8 cellular contexts compared by ENCODE assay signal in the genomic region with DNA sequence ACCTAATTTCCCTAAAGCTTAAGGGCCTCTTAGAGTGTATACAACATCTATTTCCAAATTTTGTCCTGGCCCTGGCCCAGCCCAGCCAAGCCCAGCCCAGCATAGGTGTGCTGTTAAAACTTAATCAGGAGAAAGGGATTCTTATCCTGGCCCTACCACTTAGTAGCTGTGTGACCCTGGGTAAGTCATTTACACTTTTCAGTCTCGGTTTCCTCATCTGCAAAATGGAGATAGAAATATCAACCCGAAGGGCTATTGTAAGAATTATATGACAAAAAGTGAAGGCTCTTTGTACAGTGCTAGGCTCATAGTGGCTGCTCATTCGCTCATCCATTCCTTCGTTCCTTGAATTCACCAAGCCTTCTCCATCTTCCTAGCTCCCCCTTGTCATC. TPM values are rescaled to one million over a fixed set of nuclear protein-coding genes. Genes with fewer than 3 reads are reported as not detected.
DNase-seq lines count a peak whose midpoint lies in the region; ATAC-seq and TF ChIP-seq lines count a peak whose summit lies in the region.

No MANE protein-coding gene starts in this region.

- no peaks in the 10 kb centered on the region for H3K9me3 ChIP-seq in CD4-positive, alpha-beta memory T cell (ENCODE audit: control insufficient read depth in 1 of 2, low read length in 2 of 2)
- H3K9me3 ChIP-seq in endodermal cell (ENCODE audit: control insufficient read depth, low read length) (no peaks in the 10 kb centered on the region), neural progenitor cell (ENCODE audit: low read depth) (no peaks in the 10 kb centered on the region)

- H3K36me3 ChIP-seq in CD4-positive, alpha-beta memory T cell (ENCODE audit: insufficient read depth, low read length) = peaks cover 16% of the 10 kb centered on the region
- peaks cover 45% of the 10 kb centered on the region for H3K36me3 ChIP-seq in endodermal cell (ENCODE audit: control insufficient read depth, insufficient read depth, low read length)
- peaks cover 8% of the 10 kb centered on the region for H3K36me3 ChIP-seq in neural progenitor cell

- H3K36me3 Mint-ChIP-seq in CD4-positive, alpha-beta memory T cell = peaks cover 0 to 37% of the 10 kb centered on the region in 2 donors
- H3K36me3 Mint-ChIP-seq in endodermal cell (ENCODE audit: low read depth) = peaks cover 16% of the 10 kb centered on the region
- H3K36me3 Mint-ChIP-seq in neural progenitor cell = peaks cover 2% of the 10 kb centered on the region

- peak overlapping the region; percentile 96 to 99 (median 98) for H3K27ac Mint-ChIP-seq in CD4-positive, alpha-beta memory T cell
- H3K27ac Mint-ChIP-seq in endodermal cell = peak overlapping the region; percentile 98
- H3K27ac Mint-ChIP-seq in neural progenitor cell = peak overlapping the region; percentile 78

- POLR2A ChIA-PET in CD4-positive, alpha-beta memory T cell (lab: Charles Lee; ENCODE audit: partially characterized antibody) = interaction anchor here (0.8 to 2.8 kb wide), 9 partner anchors 82 to 534 kb away, joined by 3 to 14 read pairs (median 7); a partner anchor contains a TSS

- H3K9me3 Mint-ChIP-seq in CD4-positive, alpha-beta memory T cell = no peaks in the 10 kb centered on the region
- H3K9me3 Mint-ChIP-seq in endodermal cell = no peaks in the 10 kb centered on the region
- H3K9me3 Mint-ChIP-seq in neural progenitor cell = no peaks in the 10 kb centered on the region

- no peaks in the 10 kb centered on the region for H3K27me3 Mint-ChIP-seq in CD4-positive, alpha-beta memory T cell
- no peaks in the 10 kb centered on the region for H3K27me3 Mint-ChIP-seq in endodermal cell (ENCODE audit: insufficient read depth)
- H3K27me3 Mint-ChIP-seq in neural progenitor cell (ENCODE audit: insufficient read depth, low read depth) = no peaks in the 10 kb centered on the region

- no peak for TF ChIP-seq CTCF in endodermal cell (conservative IDR thresholded peaks at IDR 0.05)
- TF ChIP-seq CTCF in neural progenitor cell (IDR thresholded peaks at IDR 0.05) = no peak

- CTCF ChIA-PET in CD4-positive, alpha-beta memory T cell (lab: Charles Lee; ENCODE audit: partially characterized antibody) = interaction anchor here (0.8 to 14.1 kb wide), 4 partner anchors 9 to 99 kb away, joined by 3 to 388 read pairs (median 7); a partner anchor contains a TSS

- peak overlapping the region; percentile 88 for H3K27ac ChIP-seq in CD4-positive, alpha-beta memory T cell (ENCODE audit: low read depth, low read length)
- H3K27ac ChIP-seq in endodermal cell (ENCODE audit: low read depth, low read length) = no peak overlapping the region
- H3K27ac ChIP-seq in neural progenitor cell = no peak overlapping the region

- intact Hi-C loops in CD4-positive, alpha-beta memory T cell (cut with micrococcal nuclease) = loop anchor here (2.0 to 10.0 kb wide), 7 partner anchors 145 to 1357 kb away; a partner anchor contains a TSS

- WGBS in endodermal cell (ENCODE audit: insufficient coverage in 1 of 2, insufficient read length in 1 of 2), 2 experiments = 19 to 24% methylated on average over 3 to 4 of the region's 4 CpGs

- peaks cover 20% of the 10 kb centered on the region for H3K4me1 ChIP-seq in CD4-positive, alpha-beta memory T cell (ENCODE audit: insufficient read depth, low read length)
- H3K4me1 ChIP-seq in endodermal cell (ENCODE audit: control insufficient read depth, insufficient read depth, low read length) = no peaks in the 10 kb centered on the region
- H3K4me1 ChIP-seq in neural progenitor cell = peaks cover 19% of the 10 kb centered on the region

- peak in 1 of 5 donors; percentile 1 for DNase-seq in CD4-positive, alpha-beta memory T cell
- DNase-seq in NOMO-1 treated with DMSO at 0.1 percent for 48 hours (lab: John Stamatoyannopoulos, UW; ENCODE audit: unreplicated experiment) (peak; percentile 23), endodermal cell (no peak), neural progenitor cell (ENCODE audit: low spot score) (no peak), HuH-7 (ENCODE audit: low spot score) (no peak), NCI-H345 (lab: John Stamatoyannopoulos, UW) (no peak)

- H3K4me1 Mint-ChIP-seq in CD4-positive, alpha-beta memory T cell = peaks cover 12 to 44% (median 28%) of the 10 kb centered on the region in 4 donors
- H3K4me1 Mint-ChIP-seq in endodermal cell (peaks cover 7% of the 10 kb centered on the region), neural progenitor cell (peaks cover 28% of the 10 kb centered on the region)

- no peak for ATAC-seq in HG03025 (IDR thresholded peaks at IDR 0.05; ENCODE audit: low FRiP score, unreplicated experiment)
- ATAC-seq in GM21515 (IDR thresholded peaks at IDR 0.05; ENCODE audit: unreplicated experiment) = no peak

- H2AFZ ChIP-seq in neural progenitor cell (replicated peaks) = peak overlapping the region; percentile 95

- H3K4me3 ChIP-seq in CD4-positive, alpha-beta memory T cell (ENCODE audit: low read length in 2 of 2) = peak overlapping the region; percentile 57 to 95
- peak overlapping the region; percentile 99 for H3K4me3 ChIP-seq in endodermal cell (ENCODE audit: low read length)
- peak overlapping the region; percentile 88 for H3K4me3 ChIP-seq in neural progenitor cell

- H3K27me3 ChIP-seq in CD4-positive, alpha-beta memory T cell (ENCODE audit: insufficient read depth, low read length) = no peaks in the 10 kb centered on the region
- H3K27me3 ChIP-seq in endodermal cell (ENCODE audit: control insufficient read depth, insufficient read depth, low read length, poor library complexity, severe bottlenecking) (no peaks in the 10 kb centered on the region), neural progenitor cell (no peaks in the 10 kb centered on the region)

- H3K79me2 ChIP-seq in neural progenitor cell (ENCODE audit: low read depth) = peaks cover 61% of the 10 kb centered on the region

- peaks cover 16% of the 10 kb centered on the region for H3F3A ChIP-seq in neural progenitor cell (ENCODE audit: low read depth)

- H3K9ac ChIP-seq in endodermal cell (ENCODE audit: extremely low read depth, low read length, poor library complexity, severe bottlenecking) (peak overlapping the region; percentile 48), neural progenitor cell (peak overlapping the region; percentile 73)

- peak overlapping the region; percentile 85 for H3K4me2 ChIP-seq in neural progenitor cell

- no peaks in the 10 kb centered on the region for H4K20me1 ChIP-seq in neural progenitor cell (ENCODE audit: low read depth)

- H3K4me3 Mint-ChIP-seq in CD4-positive, alpha-beta memory T cell = peak overlapping the region; percentile 93 to 99 (median 96)
- H3K4me3 Mint-ChIP-seq in endodermal cell (peak overlapping the region; percentile 92), neural progenitor cell (peak overlapping the region; percentile 97)

RNA-seq across cellular contexts. Expression of a gene that starts 0.4 kb away (rescaled TPM):
- 10 to 100 TPM; 12.9 to 13.9 TPM for total RNA-seq in CD4-positive, alpha-beta memory T cell
- polyA plus RNA-seq in CD4-positive, alpha-beta memory T cell = 10 to 100 TPM; 30.5 to 43.2 TPM
- total RNA-seq in endodermal cell = 10 to 100 TPM; 32.2 to 36.3 TPM
- 39.3 TPM for polyA plus RNA-seq in endodermal cell (2013, experiment 1 of 2)
- 39.0 TPM for polyA plus RNA-seq in endodermal cell (2013, experiment 2 of 2)
- total RNA-seq in neural progenitor cell (ENCODE audit: low replicate concordance) = 29.3 and 31.2 TPM in 2 replicates

RNA-seq across cellular contexts. Expression of a gene that starts 0.8 kb away (rescaled TPM):
- total RNA-seq in CD4-positive, alpha-beta memory T cell = 10 to 100 TPM; 25.3 to 28.2 TPM
- polyA plus RNA-seq in CD4-positive, alpha-beta memory T cell = 10 to 100 TPM in 1 of 2 donors, 1 to 10 TPM in 1; 8.4 to 15.8 TPM
- 10 to 100 TPM; 50.5 to 54.2 TPM for total RNA-seq in endodermal cell
- 22.0 TPM for polyA plus RNA-seq in endodermal cell (2013, experiment 1 of 2)
- polyA plus RNA-seq in endodermal cell (2013, experiment 2 of 2) = 22.6 TPM
- 27.1 and 61.4 TPM in 2 replicates for total RNA-seq in neural progenitor cell (ENCODE audit: low replicate concordance)
